Comparison of ENCODE assay signal across 8 cellular contexts in the genomic region with DNA sequence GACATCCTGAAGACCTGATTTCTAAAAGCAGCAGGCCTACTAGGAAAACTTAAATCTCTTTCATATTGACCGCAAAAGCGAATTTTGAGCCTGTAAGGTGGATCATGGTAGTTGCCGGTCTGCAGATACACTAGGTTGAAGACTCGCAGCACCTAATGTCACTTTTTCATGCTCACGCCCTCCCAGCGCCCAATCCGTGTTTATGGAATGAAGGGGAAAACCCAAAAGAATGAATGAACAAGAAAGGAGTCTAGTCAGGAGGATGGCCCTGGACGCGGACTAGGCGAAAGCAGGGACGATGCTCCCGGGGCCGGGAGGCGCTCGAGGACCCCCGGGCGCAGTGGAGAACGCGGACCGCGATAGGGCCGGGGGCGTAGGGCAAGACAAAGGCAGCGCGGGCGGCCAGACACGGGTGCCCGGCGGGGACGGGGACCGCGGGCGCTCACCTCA. TPM values are rescaled to one million over a fixed set of nuclear protein-coding genes. Genes with fewer than 3 reads are reported as not detected.
DNase-seq lines count a peak whose midpoint lies in the region; ATAC-seq and TF ChIP-seq lines count a peak whose summit lies in the region.

No MANE protein-coding gene starts in this region.

- H3K27ac Mint-ChIP-seq in CD8-positive, alpha-beta T cell = peak overlapping the region; percentile 88
- H3K27ac Mint-ChIP-seq in activated naive CD8-positive, alpha-beta T cell treated with anti-CD3 and anti-CD28 coated beads, Interleukin-2, amount 50 U/mL, for 24 hours = peak overlapping the region; percentile 83

- peaks cover 13% of the 10 kb centered on the region for H3K36me3 Mint-ChIP-seq in CD8-positive, alpha-beta T cell
- peaks cover 6% of the 10 kb centered on the region for H3K36me3 Mint-ChIP-seq in activated naive CD8-positive, alpha-beta T cell treated with anti-CD3 and anti-CD28 coated beads, Interleukin-2, amount 50 U/mL, for 24 hours (ENCODE audit: low read depth)

- intact Hi-C loops in CD8-positive, alpha-beta T cell (cut with DNase I, micrococcal nuclease) = loop anchor here (1.0 to 10.0 kb wide), 6 partner anchors 52 to 1259 kb away; partner anchors contain the start of genes FBXO9 (in 2 of the 2), TRAM2 (in 2 of the 2), EFHC1 (in 1 of the 2) and MCM3 (in 1 of the 2)

- H3K36me3 ChIP-seq in CD8-positive, alpha-beta T cell (ENCODE audit: insufficient read depth, low read length) = no peaks in the 10 kb centered on the region
- peaks cover 0 to 3% (median 0%) of the 10 kb centered on the region in 5 donors for H3K36me3 ChIP-seq in subcutaneous abdominal adipose tissue (ENCODE audit: control insufficient read depth in 5 of 5, insufficient read depth in 5 of 5, low read length in 5 of 5)

- peak in 1 of 7 experiments; percentile 13 for DNase-seq in CD8-positive, alpha-beta T cell
- DNase-seq in KG1 (lab: John Stamatoyannopoulos, UW) (peak; percentile 47), islet precursor cell (peak; percentile 64), NCI-H187 (lab: John Stamatoyannopoulos, UW) (no peak), H4 (ENCODE audit: low spot score) (no peak), hippocampal formation (lab: John Stamatoyannopoulos, UW) (no peak)
- no peak for DNase-seq in activated naive CD8-positive, alpha-beta T cell treated with anti-CD3 and anti-CD28 coated beads, Interleukin-2, amount 50 U/mL, for 24 hours

- H3K9me3 Mint-ChIP-seq in CD8-positive, alpha-beta T cell = no peaks in the 10 kb centered on the region
- H3K9me3 Mint-ChIP-seq in activated naive CD8-positive, alpha-beta T cell treated with anti-CD3 and anti-CD28 coated beads, Interleukin-2, amount 50 U/mL, for 24 hours = no peaks in the 10 kb centered on the region

- no peaks in the 10 kb centered on the region for H3K27me3 ChIP-seq in CD8-positive, alpha-beta T cell (ENCODE audit: insufficient read depth, low read length)
- no peaks in the 10 kb centered on the region for H3K27me3 ChIP-seq in subcutaneous abdominal adipose tissue (ENCODE audit: control insufficient read depth in 5 of 5, insufficient read depth in 4 of 5, low read length in 5 of 5)

- peaks cover 73% of the 10 kb centered on the region for H3K4me1 Mint-ChIP-seq in CD8-positive, alpha-beta T cell (ENCODE audit: low read depth)
- H3K4me1 Mint-ChIP-seq in activated naive CD8-positive, alpha-beta T cell treated with anti-CD3 and anti-CD28 coated beads, Interleukin-2, amount 50 U/mL, for 24 hours = peaks cover 58% of the 10 kb centered on the region

- no peaks in the 10 kb centered on the region for H3K27me3 Mint-ChIP-seq in CD8-positive, alpha-beta T cell (ENCODE audit: low read depth)
- H3K27me3 Mint-ChIP-seq in activated naive CD8-positive, alpha-beta T cell treated with anti-CD3 and anti-CD28 coated beads, Interleukin-2, amount 50 U/mL, for 24 hours = peaks cover 5% of the 10 kb centered on the region

- peaks cover 43% of the 10 kb centered on the region for H3K4me1 ChIP-seq in CD8-positive, alpha-beta T cell (ENCODE audit: insufficient read depth, low read length)
- H3K4me1 ChIP-seq in subcutaneous abdominal adipose tissue (ENCODE audit: control insufficient read depth in 5 of 5, insufficient read depth in 5 of 5, low read length in 5 of 5) = peaks cover 2 to 78% (median 53%) of the 10 kb centered on the region in 5 donors

- CTCF ChIA-PET in CD8-positive, alpha-beta T cell (lab: Charles Lee) = interaction anchor here (1.1 to 2.0 kb wide), 5 partner anchors 9 to 184 kb away, joined by 4 to 15 read pairs (median 6); no protein-coding TSS in a partner anchor

- H3K9me3 ChIP-seq in CD8-positive, alpha-beta T cell (ENCODE audit: low read length) = no peaks in the 10 kb centered on the region
- H3K9me3 ChIP-seq in subcutaneous abdominal adipose tissue (ENCODE audit: control insufficient read depth in 5 of 5, low read length in 5 of 5) = no peaks in the 10 kb centered on the region

- ATAC-seq in CD8-positive, alpha-beta T cell = no peak
- no peak for ATAC-seq in activated naive CD8-positive, alpha-beta T cell treated with anti-CD3 and anti-CD28 coated beads, Interleukin-2, amount 50 U/mL, for 24 hours

- no peak for TF ChIP-seq CTCF in CD8-positive, alpha-beta T cell (IDR thresholded peaks at IDR 0.05)

- POLR2A ChIA-PET in CD8-positive, alpha-beta T cell (lab: Charles Lee) = interaction anchor here (0.6 to 2.3 kb wide), 5 partner anchors 14 to 360 kb away, joined by 3 to 18 read pairs (median 4); no protein-coding TSS in a partner anchor

- H3K9ac ChIP-seq in subcutaneous abdominal adipose tissue (ENCODE audit: low read length in 5 of 5) = peak overlapping the region; percentile 2 to 96 (median 90)

- peak overlapping the region; percentile 62 for H3K27ac ChIP-seq in CD8-positive, alpha-beta T cell (ENCODE audit: low read depth, low read length)
- peak overlapping the region; percentile 94 for H3K27ac ChIP-seq in subcutaneous abdominal adipose tissue (ENCODE audit: low read depth, low read length)

- peak overlapping the region; percentile 79 for H3K4me3 ChIP-seq in CD8-positive, alpha-beta T cell (ENCODE audit: low read depth, low read length)
- H3K4me3 ChIP-seq in subcutaneous abdominal adipose tissue (ENCODE audit: low read depth in 1 of 5, low read length in 5 of 5) = peak overlapping the region; percentile 83 to 94 (median 92)

- H3K4me3 Mint-ChIP-seq in CD8-positive, alpha-beta T cell = peak overlapping the region; percentile 99
- H3K4me3 Mint-ChIP-seq in activated naive CD8-positive, alpha-beta T cell treated with anti-CD3 and anti-CD28 coated beads, Interleukin-2, amount 50 U/mL, for 24 hours = peak overlapping the region; percentile 90

RNA-seq across cellular contexts. Expression of gene GCLC, which starts 0.8 kb away (rescaled TPM):
- total RNA-seq in CD8-positive, alpha-beta T cell = 10 to 100 TPM; 13.1 to 13.6 TPM
- total RNA-seq in H4 (2014; rRNA removed; shearing (Covaris generic)) = 58.5 and 65.4 TPM in 2 replicates

Comparison
In these comparisons a context has a peak if more than half of its experiments do, and no peak if none do; other contexts are left out.
1. DNase-seq: peak in KG1 (single experiment) and islet precursor cell (single experiment); none in activated naive CD8-positive, alpha-beta T cell treated with anti-CD3 and anti-CD28 coated beads, Interleukin-2, amount 50 U/mL, for 24 hours (single experiment), NCI-H187 (0 of 2), H4 (single experiment) and hippocampal formation (0 of 2).